Comparison of ENCODE assay signal across 20 cellular contexts in genomic region chr2:113285816-113286215, GRCh38. TPM values are rescaled to one million over a fixed set of nuclear protein-coding genes. Genes with fewer than 3 reads are reported as not detected.
DNase-seq lines count a peak whose midpoint lies in the region; ATAC-seq, FAIRE-seq and TF ChIP-seq lines count a peak whose summit lies in the region.
"Had no signal": no experiment of that assay in that cellular context is flagged by ENCODE, and none has a peak within 500 bp of the region (broad histone marks: within the 10 kb centered on the region; RNA-seq: fewer than 3 reads in every experiment).

No MANE protein-coding gene starts in this region.

- no peak overlapping the region for H3K4me3 ChIP-seq in A549
- H3K4me3 ChIP-seq in PC-9, result no peak overlapping the region
- H3K4me3 ChIP-seq in esophagus muscularis mucosa, result no peak overlapping the region

- H3K9me3 Mint-ChIP-seq in osteocyte (ENCODE audit: unreplicated experiment), result no peaks in the 10 kb centered on the region
- no peaks in the 10 kb centered on the region for H3K9me3 Mint-ChIP-seq in T-cell

- no peak for TF ChIP-seq CTCF in A549 (IDR thresholded peaks at IDR 0.05)
- no peak for TF ChIP-seq CTCF in PC-9 (conservative IDR thresholded peaks at IDR 0.05)
- no peak for TF ChIP-seq CTCF in esophagus muscularis mucosa (IDR thresholded peaks at IDR 0.05)
- TF ChIP-seq CTCF in osteocyte (IDR thresholded peaks at IDR 0.05), result no peak

- H3K27me3 Mint-ChIP-seq in osteocyte (ENCODE audit: unreplicated experiment) (no peaks in the 10 kb centered on the region), T-cell (peaks cover 7% of the 10 kb centered on the region in 2 donors)

- H3K4me2 ChIP-seq in A549 (peak overlapping the region; percentile 81), PC-9 (peak overlapping the region; percentile 63)
- H3K4me2 ChIP-seq: KMS-11 had no signal

- intact Hi-C loops in PC-9 (cut with micrococcal nuclease; ENCODE audit: unreplicated experiment), result loop anchor here (5.0 kb wide), 1 partner anchor 644 kb away; no protein-coding TSS in a partner anchor
- intact Hi-C loops in esophagus muscularis mucosa (cut with DNase I), result no loop called here

- H4K20me1 ChIP-seq in PC-9 (ENCODE audit: insufficient read depth), result no peaks in the 10 kb centered on the region

- TF ChIP-seq POLR2A in A549 (IDR thresholded peaks at IDR 0.05; ENCODE audit: low read length) (no peak), esophagus muscularis mucosa (IDR thresholded peaks at IDR 0.05; ENCODE audit: low read depth) (no peak)

- no peaks in the 10 kb centered on the region for H3K9me2 ChIP-seq in PC-9 (ENCODE audit: insufficient read depth)

- POLR2A ChIA-PET in A549 (lab: Yijun Ruan, JAX) (no interaction called here), PC-9 (lab: Charles Lee; ENCODE audit: unreplicated experiment) (no interaction called here), T-cell (lab: Charles Lee) (no interaction called here)

- no peak for DNase-seq in A549 (ENCODE audit: low read depth in 1 of 2, low spot score in 1 of 2)
- DNase-seq in PC-9, result no peak
- no peak for DNase-seq in esophagus muscularis mucosa (ENCODE audit: extremely low spot score)
- no peak for DNase-seq in osteocyte (ENCODE audit: extremely low spot score, unreplicated experiment)
- DNase-seq in T-cell, result no peak
- DNase-seq in kidney glomerular epithelial cell (lab: John Stamatoyannopoulos, UW), result no peak
- no peak for DNase-seq in 8988T
- DNase-seq: BE2C; NCI-H1105; NCI-H2029 treated with DMSO at 0.1 percent for 48 hours; NCI-H226; NCI-H524; NCI-H774; NK-92 treated with Interleukin-12 subunit alpha and Interleukin-12 subunit beta, amount 100 ng/mL, for 24 hours had no signal

- no peaks in the 10 kb centered on the region for H3K36me3 ChIP-seq in PC-9 (ENCODE audit: low read depth)
- H3K36me3 ChIP-seq in esophagus muscularis mucosa, result no peaks in the 10 kb centered on the region
- H3K36me3 ChIP-seq: BE2C had no signal

- ATAC-seq in A549, result no peak
- no peak for ATAC-seq in activated CD4-positive, CD25-positive, alpha-beta regulatory T cell treated with anti-CD3 and anti-CD28 coated beads, Interleukin-2, amount 50 U/mL, for 24 hours
- ATAC-seq in T-cell (replicated peaks in 1 of 4), result no peak
- ATAC-seq: Panc1 had no signal

- H3K4me1 ChIP-seq in A549 (peaks cover 72% of the 10 kb centered on the region), PC-9 (replicated peaks; ENCODE audit: insufficient read depth) (peaks cover 84% of the 10 kb centered on the region), esophagus muscularis mucosa (peaks cover 20 to 47% (median 38%) of the 10 kb centered on the region in 4 donors)
- H3K4me1 ChIP-seq: BE2C had no signal

- CTCF ChIA-PET in A549 (lab: Yijun Ruan, JAX) (no interaction called here), PC-9 (lab: Charles Lee) (no interaction called here), T-cell (lab: Charles Lee) (no interaction called here)

- TF ChIP-seq EP300 in A549 (IDR thresholded peaks at IDR 0.05) (no peak), esophagus muscularis mucosa (IDR thresholded peaks at IDR 0.05) (no peak)

- peaks cover 51% of the 10 kb centered on the region for H3K4me1 Mint-ChIP-seq in osteocyte (ENCODE audit: unreplicated experiment)
- peaks cover 0 to 12% (median 0%) of the 10 kb centered on the region in 3 donors for H3K4me1 Mint-ChIP-seq in T-cell

- 93% methylated on average over 3 of the region's 3 CpGs for WGBS in A549 (ENCODE audit: missing lambda C conversion rate)
- 89% methylated on average over 3 of the region's 3 CpGs for WGBS in esophagus muscularis mucosa

- no peaks in the 10 kb centered on the region for H3K9me3 ChIP-seq in A549
- H3K9me3 ChIP-seq in PC-9 (ENCODE audit: insufficient read depth, low read depth), result no peaks in the 10 kb centered on the region
- H3K9me3 ChIP-seq in esophagus muscularis mucosa, result no peaks in the 10 kb centered on the region
- H3K9me3 ChIP-seq: BE2C had no signal

- no peak overlapping the region for H2AFZ ChIP-seq in PC-9

- peaks cover 52% of the 10 kb centered on the region for H3F3A ChIP-seq in PC-9 (ENCODE audit: insufficient read depth, low read depth)

- TF ChIP-seq RAD21 in A549 (conservative IDR thresholded peaks at IDR 0.05 in 1 of 2, IDR thresholded peaks at IDR 0.05 in 1 of 2), result no peak

- H3K36me3 Mint-ChIP-seq in osteocyte (ENCODE audit: unreplicated experiment) (no peaks in the 10 kb centered on the region), T-cell (no peaks in the 10 kb centered on the region)

- no peaks in the 10 kb centered on the region for H3K79me2 ChIP-seq in PC-9 (ENCODE audit: low read depth)

- H3K27ac Mint-ChIP-seq in osteocyte (ENCODE audit: unreplicated experiment) (peak overlapping the region; percentile 98), T-cell (no peak overlapping the region)

- H3K27me3 ChIP-seq in PC-9 (ENCODE audit: insufficient read depth, low read depth) (no peaks in the 10 kb centered on the region), esophagus muscularis mucosa (no peaks in the 10 kb centered on the region)
- H3K27me3 ChIP-seq: BE2C had no signal

- H3K4me3 Mint-ChIP-seq in osteocyte (ENCODE audit: unreplicated experiment) (peak overlapping the region; percentile 16), T-cell (no peak overlapping the region)

- no peak for FAIRE-seq in A549 (lab: Jason Lieb, UNC)
- FAIRE-seq: A204.1, H54, HTR-8/SVneo had no signal

- no TSS peak for BruUV-seq in PC-9 (replicated peaks; lab: Mats Ljungman, UMichigan)

- H3K27ac ChIP-seq in A549 (peak overlapping the region; percentile 98 to 99), PC-9 (peak overlapping the region; percentile 99), esophagus muscularis mucosa (replicated peaks in 1 of 4) (peak overlapping the region; percentile 66 to 94 (median 88))
- H3K27ac ChIP-seq: KMS-11 had no signal

TF ChIP-seq in A549, 52 proteins besides CTCF, POLR2A, EP300 and RAD21:
- no peak for TF ChIP-seq HDAC2 (IDR thresholded peaks at IDR 0.05)
- no peak for TF ChIP-seq ZC3H11A (IDR thresholded peaks at IDR 0.05)
- no peak for TF ChIP-seq EHMT2 (IDR thresholded peaks at IDR 0.05; ENCODE audit: low read depth)
- TF ChIP-seq PHF8 (IDR thresholded peaks at IDR 0.05; ENCODE audit: borderline replicate concordance, low read depth), result no peak
- TF ChIP-seq MYC (IDR thresholded peaks at IDR 0.05; ENCODE audit: borderline replicate concordance, low read length), result no peak
- TF ChIP-seq GATA3 (IDR thresholded peaks at IDR 0.05; ENCODE audit: borderline replicate concordance), result no peak
- no peak for TF ChIP-seq CBX8 (IDR thresholded peaks at IDR 0.05)
- TF ChIP-seq POLR2AphosphoS2 (conservative IDR thresholded peaks at IDR 0.05; ENCODE audit: low read length), result no peak
- no peak for TF ChIP-seq TP53 (CRISPR knock-in tag; IDR thresholded peaks at IDR 0.05)

RNA-seq across cellular contexts. Expression of gene PAX8, which starts 7.1 kb away (rescaled TPM):
- polyA plus RNA-seq in A549 (2011; rRNA removed) (0.71 and 1.0 TPM in 2 replicates), A549 (2017; fragmentation: RNase III; extraction: RNeasy Plus Mini Kit Qiagen cat#74134 plus additional on column Dnase treatment) (0.81 to 1.7 TPM (median 1.5 TPM) in 3 replicates)
- polyA plus RNA-seq in A549 (2012; cell fraction: cytosol; rRNA removed), result 0.54 and 0.66 TPM in 2 replicates
- polyA plus RNA-seq in A549 (2012; cell fraction: nucleus; rRNA removed), result 0.40 and 0.91 TPM in 2 replicates
- polyA minus RNA-seq in A549 (2011; rRNA and poly(A)+ RNA removed), result 1.0 and 1.7 TPM in 2 replicates
- total RNA-seq in PC-9 (2021) (5.8 and 6.4 TPM in 2 replicates), esophagus muscularis mucosa (1 to 10 TPM in 2 of 4 donors, under 1 TPM in 2; 0.58 to 2.1 (median 1.1) TPM), osteocyte (not detected in 2 replicates), T-cell (1 to 10 TPM; 1.0 to 1.8 (median 1.3) TPM)
